ENCODE assay signal across 1 cellular context in the genomic region with DNA sequence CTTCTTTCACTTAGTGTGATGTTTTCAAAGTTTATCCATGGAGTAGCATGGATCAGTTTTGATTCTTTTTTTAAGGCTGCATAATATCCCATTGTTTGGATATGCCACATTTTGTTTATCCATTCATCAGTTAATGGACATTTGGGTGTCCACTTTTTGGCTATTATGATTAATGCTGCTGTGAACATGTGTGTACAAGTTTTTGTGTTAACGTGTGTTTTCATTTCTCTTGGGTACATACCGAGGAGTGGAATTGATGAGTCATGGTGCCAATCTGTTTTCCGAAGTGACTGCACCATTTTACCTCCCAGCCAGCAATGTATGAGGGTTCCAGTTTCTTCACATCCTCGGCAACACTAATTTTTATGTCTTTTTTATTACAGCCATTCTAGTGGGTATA.
TF ChIP-seq lines count a peak whose summit lies in the region.

No MANE protein-coding gene starts in this region.

TF ChIP-seq in K562, 482 proteins besides CTCF, POLR2A, EP300 and RAD21 (continued from another document):
- TF ChIP-seq, protein P1, sequence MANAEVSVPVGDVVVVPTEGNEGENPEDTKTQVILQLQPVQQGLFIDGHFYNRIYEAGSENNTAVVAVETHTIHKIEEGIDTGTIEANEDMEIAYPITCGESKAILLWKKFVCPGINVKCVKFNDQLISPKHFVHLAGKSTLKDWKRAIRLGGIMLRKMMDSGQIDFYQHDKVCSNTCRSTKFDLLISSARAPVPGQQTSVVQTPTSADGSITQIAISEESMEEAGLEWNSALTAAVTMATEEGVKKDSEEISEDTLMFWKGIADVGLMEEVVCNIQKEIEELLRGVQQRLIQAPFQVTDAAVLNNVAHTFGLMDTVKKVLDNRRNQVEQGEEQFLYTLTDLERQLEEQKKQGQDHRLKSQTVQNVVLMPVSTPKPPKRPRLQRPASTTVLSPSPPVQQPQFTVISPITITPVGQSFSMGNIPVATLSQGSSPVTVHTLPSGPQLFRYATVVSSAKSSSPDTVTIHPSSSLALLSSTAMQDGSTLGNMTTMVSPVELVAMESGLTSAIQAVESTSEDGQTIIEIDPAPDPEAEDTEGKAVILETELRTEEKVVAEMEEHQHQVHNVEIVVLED (CRISPR knock-in tag; IDR thresholded peaks at IDR 0.05) = no peak
